In the genomic region with DNA sequence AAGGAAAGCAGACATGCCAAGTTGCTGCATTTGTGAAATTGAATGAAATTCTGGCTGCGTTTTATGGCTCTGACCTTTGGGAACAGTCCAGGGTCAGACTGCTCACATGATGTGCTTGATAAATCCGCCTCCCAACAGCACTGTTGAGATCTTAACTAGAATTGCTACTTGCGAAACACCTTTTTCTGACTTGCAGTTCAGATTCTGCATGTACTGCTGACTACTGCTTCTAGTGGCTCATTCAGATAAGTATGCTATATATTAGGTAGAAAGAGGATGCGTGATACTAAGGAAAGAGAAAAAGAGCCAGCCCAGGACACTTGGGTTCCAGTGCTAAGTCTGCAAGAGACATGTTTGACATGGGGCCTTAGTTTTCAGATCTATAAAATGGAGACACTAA, we compare ENCODE assay signal across 1 cellular context.
A peak's percentile ranks its signal among the peaks of the same experiment; 100 is the strongest.
TF ChIP-seq lines count a peak whose summit lies in the region.

No MANE protein-coding gene starts in this region.

TF ChIP-seq in HepG2, 621 proteins besides CTCF, POLR2A, EP300 and RAD21 (continued from another document):
- TF ChIP-seq NPAS2 (CRISPR knock-in tag; IDR thresholded peaks at IDR 0.05; ENCODE audit: borderline replicate concordance) = no peak
- no peak for TF ChIP-seq ZNF510 (CRISPR knock-in tag; IDR thresholded peaks at IDR 0.05; ENCODE audit: low read depth)
- TF ChIP-seq KDM2A (CRISPR knock-in tag; IDR thresholded peaks at IDR 0.05; ENCODE audit: borderline replicate concordance, low read depth) = no peak
- peak; percentile 70 for TF ChIP-seq STAG1 (CRISPR knock-in tag; IDR thresholded peaks at IDR 0.05)
- TF ChIP-seq ZMYM4 (CRISPR knock-in tag; IDR thresholded peaks at IDR 0.05) = peak; percentile 88
- TF ChIP-seq CHD4 (IDR thresholded peaks at IDR 0.05; ENCODE audit: borderline replicate concordance, low read length) = 0 out of 2 replicates have a peak, but pooled peaks have one; percentile 30
- TF ChIP-seq SOX6 (IDR thresholded peaks at IDR 0.05) = no peak
- peak; percentile 51; the same call in 1 of the 2 replicates for TF ChIP-seq SOX6 (CRISPR knock-in tag; IDR thresholded peaks at IDR 0.05)
- TF ChIP-seq, protein P1, sequence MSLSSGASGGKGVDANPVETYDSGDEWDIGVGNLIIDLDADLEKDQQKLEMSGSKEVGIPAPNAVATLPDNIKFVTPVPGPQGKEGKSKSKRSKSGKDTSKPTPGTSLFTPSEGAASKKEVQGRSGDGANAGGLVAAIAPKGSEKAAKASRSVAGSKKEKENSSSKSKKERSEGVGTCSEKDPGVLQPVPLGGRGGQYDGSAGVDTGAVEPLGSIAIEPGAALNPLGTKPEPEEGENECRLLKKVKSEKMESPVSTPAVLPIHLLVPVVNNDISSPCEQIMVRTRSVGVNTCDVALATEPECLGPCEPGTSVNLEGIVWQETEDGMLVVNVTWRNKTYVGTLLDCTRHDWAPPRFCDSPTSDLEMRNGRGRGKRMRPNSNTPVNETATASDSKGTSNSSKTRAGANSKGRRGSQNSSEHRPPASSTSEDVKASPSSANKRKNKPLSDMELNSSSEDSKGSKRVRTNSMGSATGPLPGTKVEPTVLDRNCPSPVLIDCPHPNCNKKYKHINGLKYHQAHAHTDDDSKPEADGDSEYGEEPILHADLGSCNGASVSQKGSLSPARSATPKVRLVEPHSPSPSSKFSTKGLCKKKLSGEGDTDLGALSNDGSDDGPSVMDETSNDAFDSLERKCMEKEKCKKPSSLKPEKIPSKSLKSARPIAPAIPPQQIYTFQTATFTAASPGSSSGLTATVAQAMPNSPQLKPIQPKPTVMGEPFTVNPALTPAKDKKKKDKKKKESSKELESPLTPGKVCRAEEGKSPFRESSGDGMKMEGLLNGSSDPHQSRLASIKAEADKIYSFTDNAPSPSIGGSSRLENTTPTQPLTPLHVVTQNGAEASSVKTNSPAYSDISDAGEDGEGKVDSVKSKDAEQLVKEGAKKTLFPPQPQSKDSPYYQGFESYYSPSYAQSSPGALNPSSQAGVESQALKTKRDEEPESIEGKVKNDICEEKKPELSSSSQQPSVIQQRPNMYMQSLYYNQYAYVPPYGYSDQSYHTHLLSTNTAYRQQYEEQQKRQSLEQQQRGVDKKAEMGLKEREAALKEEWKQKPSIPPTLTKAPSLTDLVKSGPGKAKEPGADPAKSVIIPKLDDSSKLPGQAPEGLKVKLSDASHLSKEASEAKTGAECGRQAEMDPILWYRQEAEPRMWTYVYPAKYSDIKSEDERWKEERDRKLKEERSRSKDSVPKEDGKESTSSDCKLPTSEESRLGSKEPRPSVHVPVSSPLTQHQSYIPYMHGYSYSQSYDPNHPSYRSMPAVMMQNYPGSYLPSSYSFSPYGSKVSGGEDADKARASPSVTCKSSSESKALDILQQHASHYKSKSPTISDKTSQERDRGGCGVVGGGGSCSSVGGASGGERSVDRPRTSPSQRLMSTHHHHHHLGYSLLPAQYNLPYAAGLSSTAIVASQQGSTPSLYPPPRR (CRISPR knock-in tag; IDR thresholded peaks at IDR 0.05; ENCODE audit: borderline replicate concordance) = peak; percentile 28; the same call in 1 of the 2 replicates
- TF ChIP-seq SOX13 (IDR thresholded peaks at IDR 0.05) = no peak
- peak in 1 of 2 experiments; percentile 56; a peak in 1 of 4 replicates for TF ChIP-seq SOX13 (CRISPR knock-in tag; conservative IDR thresholded peaks at IDR 0.05 in 1 of 2, IDR thresholded peaks at IDR 0.05 in 1 of 2)
- no peak for TF ChIP-seq ZFP62 (CRISPR knock-in tag; IDR thresholded peaks at IDR 0.05)
- no peak for TF ChIP-seq SETDB1 (CRISPR knock-in tag; IDR thresholded peaks at IDR 0.05; ENCODE audit: borderline replicate concordance)
- TF ChIP-seq ZFP37 (CRISPR knock-in tag; IDR thresholded peaks at IDR 0.05; ENCODE audit: borderline replicate concordance) = no peak
- TF ChIP-seq, protein P2, sequence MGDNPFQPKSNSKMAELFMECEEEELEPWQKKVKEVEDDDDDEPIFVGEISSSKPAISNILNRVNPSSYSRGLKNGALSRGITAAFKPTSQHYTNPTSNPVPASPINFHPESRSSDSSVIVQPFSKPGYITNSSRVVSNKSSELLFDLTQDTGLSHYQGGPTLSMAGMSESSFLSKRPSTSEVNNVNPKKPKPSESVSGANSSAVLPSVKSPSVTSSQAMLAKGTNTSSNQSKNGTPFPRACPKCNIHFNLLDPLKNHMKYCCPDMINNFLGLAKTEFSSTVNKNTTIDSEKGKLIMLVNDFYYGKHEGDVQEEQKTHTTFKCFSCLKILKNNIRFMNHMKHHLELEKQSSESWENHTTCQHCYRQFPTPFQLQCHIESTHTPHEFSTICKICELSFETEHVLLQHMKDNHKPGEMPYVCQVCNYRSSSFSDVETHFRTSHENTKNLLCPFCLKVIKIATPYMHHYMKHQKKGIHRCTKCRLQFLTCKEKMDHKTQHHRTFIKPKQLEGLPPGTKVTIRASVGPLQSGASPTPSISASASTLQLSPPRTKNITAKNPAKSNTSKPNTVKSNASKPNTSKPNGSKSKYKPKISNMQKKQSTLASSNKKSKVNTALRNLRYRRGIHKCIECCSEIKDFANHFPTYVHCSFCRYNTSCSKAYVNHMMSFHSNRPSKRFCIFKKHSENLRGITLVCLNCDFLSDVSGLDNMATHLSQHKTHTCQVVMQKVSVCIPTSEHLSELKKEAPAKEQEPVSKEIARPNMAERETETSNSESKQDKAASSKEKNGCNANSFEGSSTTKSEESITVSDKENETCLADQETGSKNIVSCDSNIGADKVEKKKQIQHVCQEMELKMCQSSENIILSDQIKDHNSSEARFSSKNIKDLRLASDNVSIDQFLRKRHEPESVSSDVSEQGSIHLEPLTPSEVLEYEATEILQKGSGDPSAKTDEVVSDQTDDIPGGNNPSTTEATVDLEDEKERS (CRISPR knock-in tag; IDR thresholded peaks at IDR 0.05) = no peak
- peak; percentile 48; the same call in 1 of the 2 replicates for TF ChIP-seq ESRRA (CRISPR knock-in tag; IDR thresholded peaks at IDR 0.05; ENCODE audit: low read depth)
- peak; percentile 49; the same call in 1 of the 2 replicates for TF ChIP-seq POGZ (CRISPR knock-in tag; IDR thresholded peaks at IDR 0.05)
- TF ChIP-seq ZNF558 (CRISPR knock-in tag; IDR thresholded peaks at IDR 0.05; ENCODE audit: borderline replicate concordance) = no peak
- 0 out of 2 replicates have a peak, but pooled peaks have one; percentile 40 for TF ChIP-seq CBX5 (CRISPR knock-in tag; IDR thresholded peaks at IDR 0.05; ENCODE audit: borderline replicate concordance)
- TF ChIP-seq NR2F6 (IDR thresholded peaks at IDR 0.05) = peak; percentile 69
- peak; percentile 72 for TF ChIP-seq NR2F6 (CRISPR knock-in tag; IDR thresholded peaks at IDR 0.05)
- peak; percentile 35; the same call in 1 of the 2 replicates for TF ChIP-seq HNF4G (IDR thresholded peaks at IDR 0.05; ENCODE audit: borderline replicate concordance, low read depth, low read length)
- no peak for TF ChIP-seq HNF4G (CRISPR knock-in tag; IDR thresholded peaks at IDR 0.05; ENCODE audit: borderline replicate concordance, low read depth)
- TF ChIP-seq, protein P3, sequence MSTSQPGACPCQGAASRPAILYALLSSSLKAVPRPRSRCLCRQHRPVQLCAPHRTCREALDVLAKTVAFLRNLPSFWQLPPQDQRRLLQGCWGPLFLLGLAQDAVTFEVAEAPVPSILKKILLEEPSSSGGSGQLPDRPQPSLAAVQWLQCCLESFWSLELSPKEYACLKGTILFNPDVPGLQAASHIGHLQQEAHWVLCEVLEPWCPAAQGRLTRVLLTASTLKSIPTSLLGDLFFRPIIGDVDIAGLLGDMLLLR (CRISPR knock-in tag; IDR thresholded peaks at IDR 0.05) = no peak
- peak; percentile 49; the same call in 1 of the 2 replicates for TF ChIP-seq HDAC2 (CRISPR knock-in tag; IDR thresholded peaks at IDR 0.05)
- TF ChIP-seq TEAD3 (CRISPR knock-in tag; optimal IDR thresholded peaks at IDR 0.05; ENCODE audit: borderline replicate concordance) = peak; percentile 13
- no peak for TF ChIP-seq ATAD3A (CRISPR knock-in tag; IDR thresholded peaks at IDR 0.05)
- TF ChIP-seq SOX5 (CRISPR knock-in tag; IDR thresholded peaks at IDR 0.05; ENCODE audit: borderline replicate concordance) = 0 out of 2 replicates have a peak, but pooled peaks have one; percentile 30
- no peak for TF ChIP-seq IKZF1 (IDR thresholded peaks at IDR 0.05)
- no peak for TF ChIP-seq SP1 (IDR thresholded peaks at IDR 0.05)
- TF ChIP-seq SP1 (CRISPR knock-in tag; IDR thresholded peaks at IDR 0.05) = no peak
- TF ChIP-seq NR2C2 (CRISPR knock-in tag; IDR thresholded peaks at IDR 0.05; ENCODE audit: borderline replicate concordance) = peak; percentile 73
- no peak for TF ChIP-seq ZNF143 (CRISPR knock-in tag; IDR thresholded peaks at IDR 0.05)
- TF ChIP-seq MAFF (IDR thresholded peaks at IDR 0.05; ENCODE audit: low read depth, low read length) = peak; percentile 23; the same call in 1 of the 2 replicates
- TF ChIP-seq HMGA1 (CRISPR knock-in tag; conservative IDR thresholded peaks at IDR 0.05) = no peak
- TF ChIP-seq, protein P4, sequence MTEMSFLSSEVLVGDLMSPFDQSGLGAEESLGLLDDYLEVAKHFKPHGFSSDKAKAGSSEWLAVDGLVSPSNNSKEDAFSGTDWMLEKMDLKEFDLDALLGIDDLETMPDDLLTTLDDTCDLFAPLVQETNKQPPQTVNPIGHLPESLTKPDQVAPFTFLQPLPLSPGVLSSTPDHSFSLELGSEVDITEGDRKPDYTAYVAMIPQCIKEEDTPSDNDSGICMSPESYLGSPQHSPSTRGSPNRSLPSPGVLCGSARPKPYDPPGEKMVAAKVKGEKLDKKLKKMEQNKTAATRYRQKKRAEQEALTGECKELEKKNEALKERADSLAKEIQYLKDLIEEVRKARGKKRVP (CRISPR knock-in tag; IDR thresholded peaks at IDR 0.05) = no peak
- no peak for TF ChIP-seq ZNF749 (CRISPR knock-in tag; IDR thresholded peaks at IDR 0.05; ENCODE audit: borderline replicate concordance)
- TF ChIP-seq MAFK (conservative IDR thresholded peaks at IDR 0.05 in 1 of 2, IDR thresholded peaks at IDR 0.05 in 1 of 2; ENCODE audit: low read length in 2 of 2) = 0 out of 4 replicates have a peak, but pooled peaks of 1 of the 2 experiments have one; percentile 0
- TF ChIP-seq, protein P5, sequence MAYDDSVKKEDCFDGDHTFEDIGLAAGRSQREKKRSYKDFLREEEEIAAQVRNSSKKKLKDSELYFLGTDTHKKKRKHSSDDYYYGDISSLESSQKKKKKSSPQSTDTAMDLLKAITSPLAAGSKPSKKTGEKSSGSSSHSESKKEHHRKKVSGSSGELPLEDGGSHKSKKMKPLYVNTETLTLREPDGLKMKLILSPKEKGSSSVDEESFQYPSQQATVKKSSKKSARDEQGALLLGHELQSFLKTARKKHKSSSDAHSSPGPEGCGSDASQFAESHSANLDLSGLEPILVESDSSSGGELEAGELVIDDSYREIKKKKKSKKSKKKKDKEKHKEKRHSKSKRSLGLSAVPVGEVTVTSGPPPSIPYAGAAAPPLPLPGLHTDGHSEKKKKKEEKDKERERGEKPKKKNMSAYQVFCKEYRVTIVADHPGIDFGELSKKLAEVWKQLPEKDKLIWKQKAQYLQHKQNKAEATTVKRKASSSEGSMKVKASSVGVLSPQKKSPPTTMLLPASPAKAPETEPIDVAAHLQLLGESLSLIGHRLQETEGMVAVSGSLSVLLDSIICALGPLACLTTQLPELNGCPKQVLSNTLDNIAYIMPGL (CRISPR knock-in tag; IDR thresholded peaks at IDR 0.05; ENCODE audit: borderline replicate concordance in 1 of 2, low read depth in 1 of 2) = 0 out of 4 replicates have a peak, but pooled peaks of 1 of the 2 experiments have one; percentile 11
- no peak for TF ChIP-seq KDM5B (CRISPR knock-in tag; IDR thresholded peaks at IDR 0.05; ENCODE audit: borderline replicate concordance)
- peak; percentile 48; the same call in 1 of the 2 replicates for TF ChIP-seq NCOR1 (IDR thresholded peaks at IDR 0.05; ENCODE audit: borderline replicate concordance, low read length)
